ENCODE assay signal across 9 cellular contexts in genomic region chr17:4947010-4947410, GRCh38. TPM values are rescaled to one million over a fixed set of nuclear protein-coding genes. Genes with fewer than 3 reads are reported as not detected.
DNase-seq lines count a peak whose midpoint lies in the region; ATAC-seq lines count a peak whose summit lies in the region.
"Had no signal": no experiment of that assay in that cellular context is flagged by ENCODE, and none has a peak within 500 bp of the region (broad histone marks: within the 10 kb centered on the region; RNA-seq: fewer than 3 reads in every experiment).

No MANE protein-coding gene starts in this region.

- peak overlapping the region; percentile 95 to 96 for H3K27ac Mint-ChIP-seq in natural killer cell treated with Interleukin-12 subunit alpha and Interleukin-12 subunit beta and Interleukin-15 and Interleukin-18, amount 100 ng/mL, for 72 hours

- no peaks in the 10 kb centered on the region for H3K9me3 Mint-ChIP-seq in natural killer cell treated with Interleukin-12 subunit alpha and Interleukin-12 subunit beta and Interleukin-15 and Interleukin-18, amount 100 ng/mL, for 72 hours

- no peak for ATAC-seq in natural killer cell treated with Interleukin-12 subunit alpha and Interleukin-12 subunit beta and Interleukin-15 and Interleukin-18, amount 100 ng/mL, for 72 hours
- no peak for ATAC-seq in HG02973 (IDR thresholded peaks at IDR 0.05; ENCODE audit: unreplicated experiment)
- no peak for ATAC-seq in HG03342 (IDR thresholded peaks at IDR 0.05; ENCODE audit: unreplicated experiment)

- peak overlapping the region; percentile 25 for H3K27ac ChIP-seq in cingulate gyrus (ENCODE audit: low read depth, low read length)

- peak overlapping the region; percentile 100 for H3K4me3 Mint-ChIP-seq in natural killer cell treated with Interleukin-12 subunit alpha and Interleukin-12 subunit beta and Interleukin-15 and Interleukin-18, amount 100 ng/mL, for 72 hours

- H3K4me1 Mint-ChIP-seq in natural killer cell treated with Interleukin-12 subunit alpha and Interleukin-12 subunit beta and Interleukin-15 and Interleukin-18, amount 100 ng/mL, for 72 hours (ENCODE audit: low read depth in 2 of 2): peaks cover 59 to 68% of the 10 kb centered on the region in 2 donors

- H3K36me3 Mint-ChIP-seq in natural killer cell treated with Interleukin-12 subunit alpha and Interleukin-12 subunit beta and Interleukin-15 and Interleukin-18, amount 100 ng/mL, for 72 hours: peaks cover 38% of the 10 kb centered on the region

- DNase-seq in ELR (ENCODE audit: low read depth): peak; percentile 29
- peak; percentile 30 to 35 for DNase-seq in NOMO-1 (lab: John Stamatoyannopoulos, UW; ENCODE audit: unreplicated experiment in 2 of 2)
- no peak for DNase-seq in natural killer cell treated with Interleukin-12 subunit alpha and Interleukin-12 subunit beta and Interleukin-15 and Interleukin-18, amount 100 ng/mL, for 72 hours (ENCODE audit: low spot score)
- no peak for DNase-seq in NCI-H446 treated with DMSO at 0.1 percent for 48 hours (lab: John Stamatoyannopoulos, UW)
- DNase-seq in mesenteric fat pad (ENCODE audit: low spot score): no peak

- no peaks in the 10 kb centered on the region for H3K27me3 Mint-ChIP-seq in natural killer cell treated with Interleukin-12 subunit alpha and Interleukin-12 subunit beta and Interleukin-15 and Interleukin-18, amount 100 ng/mL, for 72 hours

RNA-seq across cellular contexts. Expression of gene PFN1, which starts 1.3 kb away (rescaled TPM):
- total RNA-seq in natural killer cell treated with Interleukin-12 subunit alpha and Interleukin-12 subunit beta and Interleukin-15 and Interleukin-18, amount 100 ng/mL, for 72 hours: 1,000 to 10,000 TPM; 1,741 to 1,743 TPM
- 575 TPM for total RNA-seq in mesenteric fat pad

RNA-seq across cellular contexts. Expression of gene ENO3, which starts 3.9 kb away (rescaled TPM):
- total RNA-seq in natural killer cell treated with Interleukin-12 subunit alpha and Interleukin-12 subunit beta and Interleukin-15 and Interleukin-18, amount 100 ng/mL, for 72 hours: 10 to 100 TPM in 1 of 2 donors, 1 to 10 TPM in 1; 8.7 to 26.1 TPM
- total RNA-seq in mesenteric fat pad: 4.0 TPM

RNA-seq across cellular contexts. Expression of gene RNF167, which starts 6.9 kb away (rescaled TPM):
- total RNA-seq in natural killer cell treated with Interleukin-12 subunit alpha and Interleukin-12 subunit beta and Interleukin-15 and Interleukin-18, amount 100 ng/mL, for 72 hours: 100 to 1,000 TPM; 144 to 150 TPM
- total RNA-seq in mesenteric fat pad: 63.3 TPM

RNA-seq across cellular contexts. Expression of gene SLC25A11, which starts 7.2 kb away (rescaled TPM):
- 10 to 100 TPM; 85.9 to 91.6 TPM for total RNA-seq in natural killer cell treated with Interleukin-12 subunit alpha and Interleukin-12 subunit beta and Interleukin-15 and Interleukin-18, amount 100 ng/mL, for 72 hours
- 50.0 TPM for total RNA-seq in mesenteric fat pad

RNA-seq across cellular contexts. Expression of gene GP1BA, which starts 14.9 kb away (rescaled TPM):
- under 1 TPM in 1 of 2 donors, not detected in 1; 0.12 TPM for total RNA-seq in natural killer cell treated with Interleukin-12 subunit alpha and Interleukin-12 subunit beta and Interleukin-15 and Interleukin-18, amount 100 ng/mL, for 72 hours
- total RNA-seq in mesenteric fat pad: not detected
- total RNA-seq: T-helper 2 cell treated with Interferon-gamma antibody and Interleukin-4, amounts not matched to agents 100 ng/mL and 5 ng/mL, for 36 hours had no signal

Comparison
In these comparisons a context has a peak if more than half of its experiments do, and no peak if none do; other contexts are left out.
1. DNase-seq: peak in ELR (single experiment) and NOMO-1 (2 of 2); none in natural killer cell treated with Interleukin-12 subunit alpha and Interleukin-12 subunit beta and Interleukin-15 and Interleukin-18, amount 100 ng/mL, for 72 hours (single experiment), NCI-H446 treated with DMSO at 0.1 percent for 48 hours (single experiment) and mesenteric fat pad (single experiment).